ENCODE assay signal across 8 cellular contexts in the genomic region with DNA sequence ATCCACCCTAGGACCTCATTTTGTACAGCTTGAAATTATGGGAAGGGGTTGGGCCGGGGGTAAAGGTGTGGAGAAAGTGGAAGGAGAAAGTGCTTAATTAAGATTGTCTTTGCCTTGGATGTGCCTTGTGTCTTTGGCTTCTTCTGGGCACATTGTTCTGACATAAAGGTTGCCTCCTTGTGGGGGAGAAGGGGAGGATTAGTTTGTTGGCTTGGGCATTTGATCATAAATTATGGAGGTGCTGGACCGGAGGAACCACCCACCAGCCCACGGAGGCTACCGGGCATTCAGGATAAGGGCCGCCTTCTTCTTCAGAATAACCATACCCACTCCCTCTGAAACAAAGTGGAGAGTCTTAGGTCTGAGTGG. TPM values are rescaled to one million over a fixed set of nuclear protein-coding genes. Genes with fewer than 3 reads are reported as not detected.
DNase-seq lines count a peak whose midpoint lies in the region; ATAC-seq and TF ChIP-seq lines count a peak whose summit lies in the region.

No MANE protein-coding gene starts in this region.

- TF ChIP-seq CTCF in GM23338 (conservative IDR thresholded peaks at IDR 0.05; ENCODE audit: low read depth in 2 of 2) (peak; percentile 28; a peak in 2 of 4 replicates), endothelial cell (IDR thresholded peaks at IDR 0.05; ENCODE audit: unreplicated experiment) (no peak), natural killer cell (IDR thresholded peaks at IDR 0.05) (no peak)

- H3K4me1 ChIP-seq in GM23338 (ENCODE audit: insufficient read depth): peaks cover 17% of the 10 kb centered on the region

- ATAC-seq in GM23338: no peak
- ATAC-seq in natural killer cell: no peak
- ATAC-seq in GM19351 (IDR thresholded peaks at IDR 0.05; ENCODE audit: unreplicated experiment): no peak

- H3K27ac Mint-ChIP-seq in GM23338 (peak overlapping the region; percentile 95), endothelial cell (ENCODE audit: unreplicated experiment) (peak overlapping the region; percentile 77), natural killer cell (peak overlapping the region; percentile 89 to 93)

- H3K9me2 ChIP-seq in GM23338 (ENCODE audit: insufficient read depth): no peaks in the 10 kb centered on the region

- H3F3A ChIP-seq in GM23338 (replicated peaks; ENCODE audit: low read depth): peaks cover 11% of the 10 kb centered on the region; the same call in 1 of the 2 replicates

- no peak overlapping the region for H2AFZ ChIP-seq in GM23338

- H3K36me3 Mint-ChIP-seq in GM23338 (ENCODE audit: low read depth) (peaks cover 53% of the 10 kb centered on the region), endothelial cell (ENCODE audit: low read depth, unreplicated experiment) (peaks cover 24% of the 10 kb centered on the region), natural killer cell (peaks cover 6% of the 10 kb centered on the region)

- H3K9me3 Mint-ChIP-seq in GM23338 (no peaks in the 10 kb centered on the region; the same call in 2 of the 3 replicates), endothelial cell (ENCODE audit: unreplicated experiment) (no peaks in the 10 kb centered on the region), natural killer cell (no peaks in the 10 kb centered on the region)

- H3K4me3 ChIP-seq in GM23338: peak overlapping the region; percentile 100

- peaks cover 15% of the 10 kb centered on the region for H3K36me3 ChIP-seq in GM23338 (ENCODE audit: insufficient read depth)

- no peaks in the 10 kb centered on the region for H3K27me3 ChIP-seq in GM23338 (ENCODE audit: insufficient read depth)

- peaks cover 15% of the 10 kb centered on the region for H3K27me3 Mint-ChIP-seq in GM23338 (ENCODE audit: insufficient read depth, low read depth, poor library complexity)
- peaks cover 10% of the 10 kb centered on the region for H3K27me3 Mint-ChIP-seq in endothelial cell (ENCODE audit: unreplicated experiment)
- H3K27me3 Mint-ChIP-seq in natural killer cell (ENCODE audit: low read depth in 2 of 2): peaks cover 3 to 18% of the 10 kb centered on the region in 2 donors

- H3K4me1 Mint-ChIP-seq in GM23338 (peaks cover 28% of the 10 kb centered on the region), endothelial cell (ENCODE audit: unreplicated experiment) (peaks cover 24% of the 10 kb centered on the region), natural killer cell (peaks cover 34 to 36% of the 10 kb centered on the region in 2 donors)

- peaks cover 59% of the 10 kb centered on the region for H3K79me2 ChIP-seq in GM23338 (replicated peaks; ENCODE audit: insufficient read depth)

- H4K20me1 ChIP-seq in GM23338 (replicated peaks; ENCODE audit: insufficient read depth): peaks cover 54% of the 10 kb centered on the region

- peak overlapping the region; percentile 97 for H3K4me3 Mint-ChIP-seq in GM23338
- H3K4me3 Mint-ChIP-seq in endothelial cell (ENCODE audit: unreplicated experiment): peak overlapping the region; percentile 96
- H3K4me3 Mint-ChIP-seq in natural killer cell: peak overlapping the region; percentile 100

- peak overlapping the region; percentile 95 for H3K27ac ChIP-seq in GM23338 (ENCODE audit: low read depth)

- peak; percentile 58 for DNase-seq in AG20443 (ENCODE audit: low spot score)
- DNase-seq in GM23338 (ENCODE audit: low spot score): peak; percentile 30
- DNase-seq in SK-N-DZ (ENCODE audit: low spot score): peak; percentile 3
- peak; percentile 7 for DNase-seq in endothelial cell (ENCODE audit: low spot score)
- DNase-seq in natural killer cell: no peak
- no peak for DNase-seq in anterior cingulate cortex (lab: John Stamatoyannopoulos, UW)
- no peak for DNase-seq in hippocampal formation (lab: John Stamatoyannopoulos, UW)

- peak overlapping the region; percentile 98 for H3K4me2 ChIP-seq in GM23338

- intact Hi-C loops in natural killer cell (cut with micrococcal nuclease): loop anchor here (2.0 kb wide), 2 partner anchors 33 to 47 kb away; a partner anchor contains a TSS

TF ChIP-seq in GM23338, 12 proteins besides CTCF, POLR2A, EP300 and RAD21 (continues in another document):
- no peak for TF ChIP-seq EZH2 (IDR thresholded peaks at IDR 0.05; ENCODE audit: low read depth, unreplicated experiment)
- TF ChIP-seq NANOG (IDR thresholded peaks at IDR 0.05; ENCODE audit: borderline replicate concordance): no peak
- TF ChIP-seq STAT1 (IDR thresholded peaks at IDR 0.05; ENCODE audit: unreplicated experiment): no peak
- TF ChIP-seq CREB1 (CRISPR knock-in tag; IDR thresholded peaks at IDR 0.05; ENCODE audit: low read depth): no peak

RNA-seq across cellular contexts. Expression of a gene that starts 1.3 kb away (rescaled TPM):
- total RNA-seq in GM23338 (2014; rRNA removed; shearing (Covaris generic)): 143 and 148 TPM in 2 replicates
- 74.1 and 87.5 TPM in 2 replicates for polyA plus RNA-seq in GM23338 (2016; fragmentation: Nextera tagmentation; extraction: Ambion mirVana)
- 32.6 and 33.7 TPM in 2 replicates for polyA plus RNA-seq in SK-N-DZ (2014; cell fraction: cytosol; rRNA removed)
- polyA plus RNA-seq in SK-N-DZ (2014; cell fraction: nucleus; rRNA removed): 8.5 and 11.4 TPM in 2 replicates
- total RNA-seq in endothelial cell (ENCODE audit: unreplicated experiment) (87.4 TPM), natural killer cell (10 to 100 TPM; 46.1 to 71.0 (median 58.8) TPM)

RNA-seq across cellular contexts. Expression of a gene that starts 33.2 kb away (rescaled TPM):
- 11.3 and 12.1 TPM in 2 replicates for total RNA-seq in GM23338 (2014; rRNA removed; shearing (Covaris generic))
- 7.5 and 9.2 TPM in 2 replicates for polyA plus RNA-seq in GM23338 (2016; fragmentation: Nextera tagmentation; extraction: Ambion mirVana)
- 1.4 and 1.9 TPM in 2 replicates for polyA plus RNA-seq in SK-N-DZ (2014; cell fraction: cytosol; rRNA removed)
- polyA plus RNA-seq in SK-N-DZ (2014; cell fraction: nucleus; rRNA removed): 8.4 and 14.3 TPM in 2 replicates
- total RNA-seq in endothelial cell (ENCODE audit: unreplicated experiment): 41.3 TPM
- 100 to 1,000 TPM in 1 of 3 donors, 10 to 100 TPM in 2; 80.0 to 111 (median 82.0) TPM for total RNA-seq in natural killer cell

RNA-seq across cellular contexts. Expression of a gene that starts 47.1 kb away (rescaled TPM):
- 27.8 and 33.9 TPM in 2 replicates for total RNA-seq in GM23338 (2014; rRNA removed; shearing (Covaris generic))
- 6.1 and 7.3 TPM in 2 replicates for polyA plus RNA-seq in GM23338 (2016; fragmentation: Nextera tagmentation; extraction: Ambion mirVana)
- polyA plus RNA-seq in SK-N-DZ (2014; cell fraction: cytosol; rRNA removed): 3.9 and 4.0 TPM in 2 replicates
- polyA plus RNA-seq in SK-N-DZ (2014; cell fraction: nucleus; rRNA removed): 6.9 and 20.1 TPM in 2 replicates
- total RNA-seq in endothelial cell (ENCODE audit: unreplicated experiment): 29.4 TPM
- 100 to 1,000 TPM in 2 of 3 donors, 10 to 100 TPM in 1; 71.6 to 120 (median 119) TPM for total RNA-seq in natural killer cell

RNA-seq across cellular contexts. Expression of a gene that starts 53.8 kb away (rescaled TPM):
- total RNA-seq in GM23338 (2014; rRNA removed; shearing (Covaris generic)): 130 and 138 TPM in 2 replicates
- polyA plus RNA-seq in GM23338 (2016; fragmentation: Nextera tagmentation; extraction: Ambion mirVana): 86.8 TPM in 2 replicates
- 0.14 and 0.77 TPM in 2 replicates for polyA plus RNA-seq in SK-N-DZ (2014; cell fraction: cytosol; rRNA removed)
- 4.7 and 8.1 TPM in 2 replicates for polyA plus RNA-seq in SK-N-DZ (2014; cell fraction: nucleus; rRNA removed)
- 25.4 TPM for total RNA-seq in endothelial cell (ENCODE audit: unreplicated experiment)
- 10 to 100 TPM in 1 of 3 donors, 1 to 10 TPM in 2; 8.2 to 18.0 (median 8.3) TPM for total RNA-seq in natural killer cell

Comparison
In these comparisons a context has a peak if more than half of its experiments do, and no peak if none do; other contexts are left out.
1. DNase-seq: peak in AG20443 (single experiment), GM23338 (single experiment), SK-N-DZ (single experiment) and endothelial cell (single experiment); none in natural killer cell (single experiment), anterior cingulate cortex (0 of 58) and hippocampal formation (0 of 2).
2. CTCF ChIP-seq: peak in GM23338 (2 of 2); none in endothelial cell (single experiment) and natural killer cell (single experiment).
3. Peak in every context shown above with its lines, with median percentiles within 50 percentile points of each other: H3K27ac Mint-ChIP-seq and H3K4me3 Mint-ChIP-seq.